Comparison of ENCODE assay signal across 12 cellular contexts in the genomic region with DNA sequence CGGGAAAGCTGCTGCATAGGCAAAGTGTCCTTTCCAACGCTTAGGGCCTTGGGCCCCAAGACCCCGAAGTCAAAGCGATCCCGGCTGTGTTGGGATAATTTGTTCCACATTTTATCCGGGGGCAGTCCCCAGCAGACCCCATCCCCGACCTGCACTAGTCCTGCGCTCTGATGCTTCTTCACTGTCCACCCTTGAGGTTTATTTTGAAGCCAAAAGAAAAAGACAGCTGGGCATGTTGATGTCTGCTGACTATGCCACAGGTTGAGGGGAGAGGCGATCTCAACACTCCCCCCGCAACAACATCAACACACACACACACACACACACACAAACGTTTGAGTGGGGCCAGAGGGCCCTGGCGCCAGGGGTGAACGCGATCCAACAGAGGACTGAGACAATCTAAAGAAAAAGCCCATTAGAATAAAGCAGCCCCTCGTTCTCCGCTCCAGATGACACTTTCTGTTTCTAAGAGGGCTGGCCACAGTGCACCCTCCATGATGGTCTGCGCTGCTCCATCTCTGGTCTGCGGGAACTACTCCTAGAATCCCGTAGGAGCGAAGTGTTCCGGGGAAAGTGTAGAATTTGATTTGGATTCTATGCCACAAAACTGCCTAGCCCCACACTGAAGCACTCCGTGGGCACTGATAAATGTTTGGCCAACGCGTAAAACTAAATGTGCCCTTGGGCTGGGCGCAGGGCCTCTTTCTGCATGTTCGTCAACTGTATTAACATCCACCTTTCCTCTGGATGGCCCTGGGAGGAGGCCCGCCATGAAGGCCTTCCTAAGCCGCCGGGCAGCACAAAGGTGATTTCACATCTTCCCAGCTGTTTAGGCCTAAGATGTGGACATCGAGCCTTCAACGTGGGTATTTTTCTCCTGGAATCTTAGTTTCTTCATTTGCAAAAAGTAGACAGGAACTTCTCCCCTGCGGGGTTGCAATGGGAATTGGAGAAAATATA. TPM values are rescaled to one million over a fixed set of nuclear protein-coding genes. Genes with fewer than 3 reads are reported as not detected.
DNase-seq lines count a peak whose midpoint lies in the region; ATAC-seq, FAIRE-seq and TF ChIP-seq lines count a peak whose summit lies in the region.
"Had no signal": no experiment of that assay in that cellular context is flagged by ENCODE, and none has a peak within 500 bp of the region (broad histone marks: within the 10 kb centered on the region; RNA-seq: fewer than 3 reads in every experiment).

No MANE protein-coding gene starts in this region.

- no peaks in the 10 kb centered on the region for H3K9me3 Mint-ChIP-seq in CD8-positive, alpha-beta T cell

- peak overlapping the region; percentile 72; the same call in 1 of the 2 replicates for H3K9ac ChIP-seq in Karpas-422 (ENCODE audit: low read length)

- H3K4me3 ChIP-seq in CD8-positive, alpha-beta T cell (ENCODE audit: low read depth, low read length): no peak overlapping the region
- peak overlapping the region; percentile 74 for H3K4me3 ChIP-seq in Karpas-422 (ENCODE audit: low read length)
- peak overlapping the region in 3 of 4 donors; percentile 41 to 75 (median 61) for H3K4me3 ChIP-seq in esophagus squamous epithelium
- H3K4me3 ChIP-seq in ovary: peak overlapping the region; percentile 67

- H3K27me3 ChIP-seq in CD8-positive, alpha-beta T cell (ENCODE audit: insufficient read depth, low read length): peaks cover 61% of the 10 kb centered on the region
- H3K27me3 ChIP-seq in Karpas-422 (ENCODE audit: low read length) (no peaks in the 10 kb centered on the region), esophagus squamous epithelium (peaks cover 41 to 100% (median 64%) of the 10 kb centered on the region in 4 donors), ovary (no peaks in the 10 kb centered on the region)

- no peak for TF ChIP-seq POLR2A in esophagus squamous epithelium (IDR thresholded peaks at IDR 0.05)
- no peak for TF ChIP-seq POLR2A in ovary (IDR thresholded peaks at IDR 0.05)

- intact Hi-C loops in CD8-positive, alpha-beta T cell (cut with DNase I, micrococcal nuclease): no loop called here
- intact Hi-C loops in esophagus squamous epithelium (cut with DNase I) (no loop called here), ovary (cut with DNase I) (no loop called here)

- H3K79me2 ChIP-seq in Karpas-422 (ENCODE audit: low read length): no peaks in the 10 kb centered on the region; the same call in 1 of the 2 replicates

- peaks cover 30% of the 10 kb centered on the region for H3K4me1 ChIP-seq in CD8-positive, alpha-beta T cell (ENCODE audit: insufficient read depth, low read length)
- H3K4me1 ChIP-seq in Karpas-422 (ENCODE audit: low read length) (peaks cover 5% of the 10 kb centered on the region; the same call in 1 of the 2 replicates), esophagus squamous epithelium (peaks cover 11 to 82% (median 22%) of the 10 kb centered on the region in 3 donors), ovary (ENCODE audit: insufficient read depth) (peaks cover 2% of the 10 kb centered on the region)

- H4K20me1 ChIP-seq in Karpas-422 (ENCODE audit: insufficient read depth, low read depth, low read length): no peaks in the 10 kb centered on the region

- WGBS in esophagus squamous epithelium, 2 donors: 27 to 37% methylated on average over 16 to 21 of the region's 32 CpGs
- 73 to 83% (median 79%) methylated on average over 32 of the region's 32 CpGs for WGBS in ovary, 3 donors

- POLR2A ChIA-PET in CD8-positive, alpha-beta T cell (lab: Charles Lee): no interaction called here

- no peak for FAIRE-seq in D721Med (lab: Jason Lieb, UNC)
- FAIRE-seq: G401.6 had no signal

- no peak overlapping the region for H3K27ac ChIP-seq in CD8-positive, alpha-beta T cell (ENCODE audit: low read depth, low read length)
- no peak overlapping the region for H3K27ac ChIP-seq in Karpas-422 (ENCODE audit: low read length)
- peak overlapping the region in 1 of 4 donors; percentile 62 for H3K27ac ChIP-seq in esophagus squamous epithelium
- H3K27ac ChIP-seq in ovary: no peak overlapping the region
- H3K27ac ChIP-seq: RWPE1 had no signal

- H3K9me2 ChIP-seq in Karpas-422 (replicated peaks; ENCODE audit: insufficient read depth, low read length): no peaks in the 10 kb centered on the region

- TF ChIP-seq EP300 in ovary (IDR thresholded peaks at IDR 0.05): no peak

- no peaks in the 10 kb centered on the region for H3K36me3 Mint-ChIP-seq in CD8-positive, alpha-beta T cell

- CTCF ChIA-PET in CD8-positive, alpha-beta T cell (lab: Charles Lee): no interaction called here

- peaks cover 34% of the 10 kb centered on the region for H3K4me1 Mint-ChIP-seq in CD8-positive, alpha-beta T cell (ENCODE audit: low read depth)

- H3K4me2 ChIP-seq in Karpas-422 (ENCODE audit: low read depth, low read length, poor library complexity, severe bottlenecking): peak overlapping the region; percentile 82

- H3K27me3 Mint-ChIP-seq in CD8-positive, alpha-beta T cell (ENCODE audit: low read depth): peaks cover 70% of the 10 kb centered on the region

- no peaks in the 10 kb centered on the region for H3K36me3 ChIP-seq in CD8-positive, alpha-beta T cell (ENCODE audit: insufficient read depth, low read length)
- H3K36me3 ChIP-seq in Karpas-422 (ENCODE audit: insufficient read depth, low read length) (no peaks in the 10 kb centered on the region), esophagus squamous epithelium (no peaks in the 10 kb centered on the region), ovary (no peaks in the 10 kb centered on the region)

- H3K4me3 Mint-ChIP-seq in CD8-positive, alpha-beta T cell: peak overlapping the region; percentile 85

- no peak for TF ChIP-seq CTCF in CD8-positive, alpha-beta T cell (IDR thresholded peaks at IDR 0.05)
- TF ChIP-seq CTCF in esophagus squamous epithelium (IDR thresholded peaks at IDR 0.05): no peak
- TF ChIP-seq CTCF in ovary (IDR thresholded peaks at IDR 0.05): no peak
- no peak for TF ChIP-seq CTCF in D721Med (IDR thresholded peaks at IDR 0.05; ENCODE audit: insufficient read depth, missing control alignments)

- H3K27ac Mint-ChIP-seq in CD8-positive, alpha-beta T cell: no peak overlapping the region

- no peaks in the 10 kb centered on the region for H3K9me3 ChIP-seq in CD8-positive, alpha-beta T cell (ENCODE audit: low read length)
- no peaks in the 10 kb centered on the region for H3K9me3 ChIP-seq in Karpas-422 (ENCODE audit: low read length)
- H3K9me3 ChIP-seq in esophagus squamous epithelium: peaks cover 0 to 10% (median 0%) of the 10 kb centered on the region in 3 donors
- no peaks in the 10 kb centered on the region for H3K9me3 ChIP-seq in ovary

- no peak overlapping the region for H2AFZ ChIP-seq in Karpas-422 (ENCODE audit: low read length)

- ATAC-seq in CD8-positive, alpha-beta T cell: no peak
- ATAC-seq in GM19397 (IDR thresholded peaks at IDR 0.05; ENCODE audit: unreplicated experiment) (no peak), GM21526 (IDR thresholded peaks at IDR 0.05; ENCODE audit: low FRiP score, unreplicated experiment) (no peak), GM21825 (IDR thresholded peaks at IDR 0.05; ENCODE audit: unreplicated experiment) (no peak)

- DNase-seq in CD8-positive, alpha-beta T cell: no peak
- DNase-seq in Karpas-422: no peak
- DNase-seq in esophagus squamous epithelium (lab: John Stamatoyannopoulos, UW): no peak
- no peak for DNase-seq in ovary
- DNase-seq in D721Med (ENCODE audit: insufficient read length, low spot score): no peak
- DNase-seq: effector CD4-positive, alpha-beta T cell; NCI-H1417 had no signal

RNA-seq across cellular contexts. Expression of gene MSX1, which starts 2.4 kb away (rescaled TPM):
- not detected for total RNA-seq in CD8-positive, alpha-beta T cell
- total RNA-seq in Karpas-422 (2014; rRNA removed; shearing (Covaris generic); ENCODE audit: low replicate concordance): 4.5 and 10.2 TPM in 2 replicates
- total RNA-seq in esophagus squamous epithelium (1 to 10 TPM in 1 of 4 donors, under 1 TPM in 1, not detected in 2; 0.76 to 1.4 TPM), ovary (1 to 10 TPM; 2.2 to 4.5 (median 4.2) TPM)
- polyA plus RNA-seq in ovary: 1 to 10 TPM; 2.3 to 4.0 TPM
